ENCODE assay signal across 1 cellular context in the genomic region with DNA sequence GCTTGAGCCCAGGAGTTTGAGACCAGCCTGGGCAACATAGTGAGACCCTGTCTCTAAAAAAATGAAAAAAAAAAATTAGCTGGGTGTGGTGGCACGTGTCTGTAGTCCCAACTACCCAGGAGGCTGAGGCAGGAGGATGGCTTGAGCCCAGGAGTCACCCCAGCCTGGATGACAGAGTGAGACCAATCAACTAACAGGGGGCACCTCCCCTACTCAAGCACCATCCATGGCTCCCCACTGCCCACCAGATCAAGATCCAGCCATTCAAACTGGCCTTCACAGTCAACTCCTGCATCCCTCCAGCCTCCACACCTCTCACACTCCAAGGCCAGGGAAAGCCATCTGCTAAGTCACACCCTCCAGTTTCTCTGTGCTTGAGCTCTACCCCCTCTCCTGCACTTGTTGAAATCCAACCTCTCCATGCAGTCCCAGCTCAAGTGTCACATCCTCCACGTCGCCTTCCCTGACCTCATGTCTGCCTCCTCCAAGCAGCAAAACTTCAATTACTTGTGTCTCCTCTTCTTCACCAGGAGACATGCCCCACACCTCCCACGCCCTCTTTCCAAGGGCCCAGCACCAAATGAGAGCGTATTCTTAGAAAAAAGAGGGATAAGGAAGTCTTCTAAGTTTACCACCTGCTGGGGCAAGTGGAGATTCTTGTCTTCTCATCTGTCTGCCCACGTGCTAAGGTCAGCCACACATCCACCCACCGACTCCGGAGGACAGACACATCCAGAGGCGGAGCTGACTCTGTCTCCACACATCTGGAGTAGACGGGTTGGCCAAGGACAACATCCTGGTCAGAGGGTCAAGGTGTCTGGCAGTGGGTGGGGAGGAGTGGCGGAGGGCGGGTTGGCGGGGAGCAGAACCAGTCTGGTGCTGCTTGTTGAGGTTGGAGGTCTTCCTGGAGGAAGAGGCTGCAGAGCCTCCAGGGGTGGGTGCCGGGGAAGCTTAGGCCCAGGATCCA.
TF ChIP-seq lines count a peak whose summit lies in the region.

No MANE protein-coding gene starts in this region.

TF ChIP-seq in IMR-90, 13 proteins besides CTCF, POLR2A, EP300 and RAD21:
- TF ChIP-seq SMC3 (IDR thresholded peaks at IDR 0.05; ENCODE audit: low read depth, low read length) (no peak), RCOR1 (IDR thresholded peaks at IDR 0.05; ENCODE audit: insufficient replicate concordance, low read length) (no peak), CHD1 (IDR thresholded peaks at IDR 0.05; ENCODE audit: low read depth, low read length) (no peak), NFE2L2 (IDR thresholded peaks at IDR 0.05; ENCODE audit: low read depth, low read length) (no peak), MAFK (IDR thresholded peaks at IDR 0.05; ENCODE audit: low read depth, low read length) (no peak), FOS (IDR thresholded peaks at IDR 0.05; ENCODE audit: low read depth, low read length) (no peak), RFX5 (IDR thresholded peaks at IDR 0.05; ENCODE audit: low read depth, low read length) (no peak), MXI1 (IDR thresholded peaks at IDR 0.05; ENCODE audit: borderline replicate concordance, low read depth, low read length) (no peak), CEBPB (IDR thresholded peaks at IDR 0.05; ENCODE audit: low read depth, low read length) (no peak)
- TF ChIP-seq, protein P1, sequence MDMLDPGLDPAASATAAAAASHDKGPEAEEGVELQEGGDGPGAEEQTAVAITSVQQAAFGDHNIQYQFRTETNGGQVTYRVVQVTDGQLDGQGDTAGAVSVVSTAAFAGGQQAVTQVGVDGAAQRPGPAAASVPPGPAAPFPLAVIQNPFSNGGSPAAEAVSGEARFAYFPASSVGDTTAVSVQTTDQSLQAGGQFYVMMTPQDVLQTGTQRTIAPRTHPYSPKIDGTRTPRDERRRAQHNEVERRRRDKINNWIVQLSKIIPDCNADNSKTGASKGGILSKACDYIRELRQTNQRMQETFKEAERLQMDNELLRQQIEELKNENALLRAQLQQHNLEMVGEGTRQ (IDR thresholded peaks at IDR 0.05; ENCODE audit: low read depth, low read length), result no peak
- TF ChIP-seq, protein P2, sequence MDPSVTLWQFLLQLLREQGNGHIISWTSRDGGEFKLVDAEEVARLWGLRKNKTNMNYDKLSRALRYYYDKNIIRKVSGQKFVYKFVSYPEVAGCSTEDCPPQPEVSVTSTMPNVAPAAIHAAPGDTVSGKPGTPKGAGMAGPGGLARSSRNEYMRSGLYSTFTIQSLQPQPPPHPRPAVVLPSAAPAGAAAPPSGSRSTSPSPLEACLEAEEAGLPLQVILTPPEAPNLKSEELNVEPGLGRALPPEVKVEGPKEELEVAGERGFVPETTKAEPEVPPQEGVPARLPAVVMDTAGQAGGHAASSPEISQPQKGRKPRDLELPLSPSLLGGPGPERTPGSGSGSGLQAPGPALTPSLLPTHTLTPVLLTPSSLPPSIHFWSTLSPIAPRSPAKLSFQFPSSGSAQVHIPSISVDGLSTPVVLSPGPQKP (IDR thresholded peaks at IDR 0.05; ENCODE audit: borderline replicate concordance, low read depth, low read length), result no peak
TF ChIP-seq in IMR-90: peak in this region for 0.
